Comparison of ENCODE assay signal across 12 cellular contexts in the genomic region with DNA sequence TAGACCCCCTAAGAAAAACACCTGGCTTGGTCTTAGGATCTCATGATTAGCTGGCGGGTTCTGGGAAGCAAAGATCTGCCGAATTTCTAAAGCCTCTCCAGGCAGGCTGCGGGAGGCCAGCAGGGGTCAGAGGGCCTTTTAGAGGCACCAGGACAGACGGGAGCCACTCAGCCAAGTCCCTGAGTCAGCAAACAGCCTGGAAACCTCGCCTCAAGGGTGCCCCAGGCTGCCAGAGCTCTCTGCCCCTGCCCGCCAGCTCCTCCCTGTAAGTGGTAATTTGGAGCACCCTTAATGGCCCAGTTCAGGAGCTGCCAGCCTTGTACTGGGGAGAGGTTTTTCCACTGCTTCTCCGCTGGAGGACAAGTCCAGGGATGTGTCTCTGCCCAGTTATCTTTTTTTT.
DNase-seq lines count a peak whose midpoint lies in the region; ATAC-seq, FAIRE-seq and TF ChIP-seq lines count a peak whose summit lies in the region.
"Had no signal": no experiment of that assay in that cellular context is flagged by ENCODE, and none has a peak within 500 bp of the region (broad histone marks: within the 10 kb centered on the region; RNA-seq: fewer than 3 reads in every experiment).

No MANE protein-coding gene starts in this region.

- no peak overlapping the region for H3K14ac ChIP-seq in H1 (ENCODE audit: insufficient read length)

- H4K20me1 ChIP-seq in H1 (replicated peaks in 1 of 2; ENCODE audit: control insufficient read depth in 1 of 2, insufficient read depth in 2 of 2, low read length in 2 of 2), result peaks cover 0 to 1% of the 10 kb centered on the region in 2 experiments

- TF ChIP-seq CTCF in H1 (IDR thresholded peaks at IDR 0.05; ENCODE audit: control extremely low read depth in 1 of 3, insufficient read depth in 1 of 3, low read depth in 1 of 3, low read length in 3 of 3) (peak; percentile 7 to 25 (median 7); a peak in 2 of 4 replicates), upper lobe of left lung (IDR thresholded peaks at IDR 0.05) (peak in 1 of 6 experiments; percentile 21)

- DNase-seq in NCI-H2227 (lab: John Stamatoyannopoulos, UW; ENCODE audit: unreplicated experiment), result peak; percentile 42
- DNase-seq in NCI-H2227 treated with DMSO at 0.1 percent for 48 hours (lab: John Stamatoyannopoulos, UW), result no peak
- peak in 1 of 2 experiments; percentile 59 for DNase-seq in H1 (ENCODE audit: low read depth in 1 of 2, low spot score in 2 of 2)
- DNase-seq in medulla oblongata (ENCODE audit: extremely low spot score), result peak; percentile 25
- peak in 1 of 2 donors; percentile 90 for DNase-seq in upper lobe of left lung
- no peak for DNase-seq in A172 (ENCODE audit: low spot score)
- DNase-seq: 8988T, amniotic stem cell, NCI-H2029 treated with DMSO at 0.1 percent for 48 hours had no signal

- CTCF ChIA-PET in H1 (lab: Charles Lee; ENCODE audit: partially characterized antibody), result interaction anchor here (0.6 to 2.0 kb wide), 13 partner anchors 8 to 370 kb away, joined by 3 to 12 read pairs (median 4); no protein-coding TSS in a partner anchor

- H2AK5ac ChIP-seq in H1 (ENCODE audit: low read depth, low read length), result no peak overlapping the region

- H3K4me2 ChIP-seq in H1 (ENCODE audit: insufficient read depth in 1 of 2, low read depth in 2 of 2, low read length in 2 of 2), result peak overlapping the region in 1 of 2 experiments; percentile 16; a peak in 1 of 4 replicates

- no peak overlapping the region for H2BK20ac ChIP-seq in H1 (ENCODE audit: low read length)

- peak; percentile 24 to 41; a peak in 3 of 4 replicates for TF ChIP-seq RAD21 in H1 (IDR thresholded peaks at IDR 0.05 in 1 of 2, conservative IDR thresholded peaks at IDR 0.05 in 1 of 2; ENCODE audit: low read depth in 2 of 2, low read length in 2 of 2)

- no peak overlapping the region for H3K4me3 ChIP-seq in H1 (ENCODE audit: extremely low read depth in 1 of 4, insufficient read depth in 2 of 4, low read depth in 3 of 4, low read length in 4 of 4)
- H3K4me3 ChIP-seq in upper lobe of left lung, result no peak overlapping the region

- ATAC-seq in upper lobe of left lung (ENCODE audit: low FRiP score in 2 of 2) (peak; percentile 55 to 81), HG03175 (IDR thresholded peaks at IDR 0.05; ENCODE audit: unreplicated experiment) (no peak), GM21737 (IDR thresholded peaks at IDR 0.05; ENCODE audit: unreplicated experiment) (no peak)

- H2BK12ac ChIP-seq in H1 (ENCODE audit: low read depth, low read length), result no peak overlapping the region

- no peaks in the 10 kb centered on the region for H3K79me2 ChIP-seq in H1 (ENCODE audit: control insufficient read depth in 1 of 2, insufficient read depth in 2 of 2, low read length in 2 of 2)

- 0 out of 2 replicates have a peak overlapping the region, but pooled peaks have one; percentile 49 for H2BK5ac ChIP-seq in H1 (ENCODE audit: low read depth, low read length)

- no peaks in the 10 kb centered on the region for H3K9me3 ChIP-seq in H1 (ENCODE audit: insufficient read depth in 2 of 2, low read depth in 1 of 2, low read length in 1 of 2)
- no peaks in the 10 kb centered on the region for H3K9me3 ChIP-seq in upper lobe of left lung

- no peak overlapping the region for H4K8ac ChIP-seq in H1 (ENCODE audit: extremely low read depth, insufficient read depth, low read length)

- no peak overlapping the region for H2AFZ ChIP-seq in H1 (ENCODE audit: low read length)

- no peaks in the 10 kb centered on the region for H3K23me2 ChIP-seq in H1 (ENCODE audit: low read depth, low read length)

- no peaks in the 10 kb centered on the region for H3K79me1 ChIP-seq in H1 (ENCODE audit: low read depth, low read length)

- H3K27me3 ChIP-seq in H1 (replicated peaks in 1 of 4; ENCODE audit: control insufficient read depth in 3 of 4, extremely low read depth in 1 of 4, insufficient read depth in 3 of 4, low read length in 3 of 4) (no peaks in the 10 kb centered on the region), upper lobe of left lung (no peaks in the 10 kb centered on the region)

- no peak overlapping the region for H2BK15ac ChIP-seq in H1 (ENCODE audit: low read length)

- WGBS in H1 (ENCODE audit: extremely low coverage in 1 of 2, insufficient coverage in 1 of 2, insufficient read length in 1 of 2, insufficient replicate concordance in 2 of 2, low coverage in 1 of 2, low lambda C conversion rate in 2 of 2, missing lambda C conversion rate in 1 of 2), 2 experiments, result 62% methylated on average over 7 of the region's 7 CpGs; no CpG with 5 or more reads in 1 of the 2 experiments
- 46 to 63% methylated on average over 3 to 5 of the region's 7 CpGs for WGBS in upper lobe of left lung, 2 donors

- H4K91ac ChIP-seq in H1 (replicated peaks; ENCODE audit: insufficient read length, low read length), result no peak overlapping the region

- TF ChIP-seq POLR2A in H1 (IDR thresholded peaks at IDR 0.05; ENCODE audit: control extremely low read depth in 1 of 2, low read depth in 2 of 2, low read length in 2 of 2), result no peak
- no peak for TF ChIP-seq POLR2A in upper lobe of left lung (IDR thresholded peaks at IDR 0.05)

- H2BK120ac ChIP-seq in H1 (replicated peaks; ENCODE audit: low read depth, low read length), result no peak overlapping the region

- no peak overlapping the region for H3K4ac ChIP-seq in H1 (replicated peaks; ENCODE audit: insufficient read length, low read depth, low read length)

- no peak overlapping the region for H3K9ac ChIP-seq in H1 (replicated peaks in 1 of 4; ENCODE audit: extremely low read depth in 1 of 4, low read depth in 3 of 4, low read length in 3 of 4)

- no peak overlapping the region for H3K56ac ChIP-seq in H1 (replicated peaks; ENCODE audit: insufficient read length, low read depth, low read length)

- TF ChIP-seq EP300 in H1 (IDR thresholded peaks at IDR 0.05; ENCODE audit: borderline replicate concordance in 1 of 2, low read depth in 2 of 2, low read length in 2 of 2) (no peak), upper lobe of left lung (IDR thresholded peaks at IDR 0.05) (no peak)

- peak overlapping the region; percentile 29; the same call in 1 of the 2 replicates for H3K18ac ChIP-seq in H1 (ENCODE audit: extremely low read depth, low read length)

- H4K5ac ChIP-seq in H1 (ENCODE audit: insufficient read length, low read depth, low read length), result no peak overlapping the region

- no peak overlapping the region for H3K23ac ChIP-seq in H1 (ENCODE audit: insufficient read length)

- peaks cover 0 to 13% (median 3%) of the 10 kb centered on the region in 4 experiments; a peak in 4 of 7 replicates for H3K4me1 ChIP-seq in H1 (replicated peaks in 1 of 4; ENCODE audit: control insufficient read depth in 3 of 4, insufficient read depth in 4 of 4, low read length in 3 of 4)
- H3K4me1 ChIP-seq in upper lobe of left lung, result peaks cover 22 to 26% (median 23%) of the 10 kb centered on the region in 4 donors

- H3K27ac ChIP-seq in H1 (ENCODE audit: low read depth, low read length) (no peak overlapping the region), upper lobe of left lung (peak overlapping the region; percentile 58 to 74 (median 61))

- no peak for FAIRE-seq in H1 (lab: Jason Lieb, UNC)
- FAIRE-seq: G401.6 had no signal

- POLR2A ChIA-PET in H1 (lab: Charles Lee; ENCODE audit: partially characterized antibody), result interaction anchor here (0.6 to 6.5 kb wide), 6 partner anchors 9 to 652 kb away, joined by 3 to 40 read pairs (median 4); a partner anchor contains a TSS

- H3K36me3 ChIP-seq in H1 (ENCODE audit: control insufficient read depth in 2 of 4, insufficient read depth in 4 of 4, low read length in 3 of 4), result no peaks in the 10 kb centered on the region
- peaks cover 0 to 6% (median 0%) of the 10 kb centered on the region in 4 donors for H3K36me3 ChIP-seq in upper lobe of left lung

TF ChIP-seq in H1, 55 proteins besides CTCF, POLR2A, EP300 and RAD21:
- no peak for TF ChIP-seq GABPA (IDR thresholded peaks at IDR 0.05; ENCODE audit: borderline replicate concordance, insufficient read depth, low read length)
- peak; percentile 48; the same call in 1 of the 2 replicates for TF ChIP-seq BACH1 (IDR thresholded peaks at IDR 0.05; ENCODE audit: low read length)
- TF ChIP-seq MAFK (IDR thresholded peaks at IDR 0.05; ENCODE audit: low read depth, low read length), result peak; percentile 91
- no peak for TF ChIP-seq SIRT6 (IDR thresholded peaks at IDR 0.05; ENCODE audit: low read length)

Comparison
In these comparisons a context has a peak if more than half of its experiments do, and no peak if none do; other contexts are left out.
1. DNase-seq: peak in NCI-H2227 (single experiment) and medulla oblongata (single experiment); none in NCI-H2227 treated with DMSO at 0.1 percent for 48 hours (single experiment) and A172 (single experiment).
2. ATAC-seq: peak in upper lobe of left lung (2 of 2); none in HG03175 (single experiment) and GM21737 (single experiment).